8 cellular contexts compared by ENCODE assay signal in genomic region chr12:57610553-57611115, GRCh38. TPM values are rescaled to one million over a fixed set of nuclear protein-coding genes. Genes with fewer than 3 reads are reported as not detected.
DNase-seq lines count a peak whose midpoint lies in the region; ATAC-seq and TF ChIP-seq lines count a peak whose summit lies in the region.

No MANE protein-coding gene starts in this region.

- POLR2A ChIA-PET in CD4-positive, alpha-beta memory T cell (lab: Charles Lee; ENCODE audit: partially characterized antibody): no interaction called here
- POLR2A ChIA-PET in RWPE1 (lab: Yijun Ruan, JAX; ENCODE audit: low non-redundant PET): interaction anchor here (0.7 kb wide), 1 partner anchor 9 kb away, joined by 5 read pairs; no protein-coding TSS in a partner anchor

- no peak overlapping the region for H3K27ac ChIP-seq in CD4-positive, alpha-beta memory T cell (ENCODE audit: low read depth, low read length)
- peak overlapping the region; percentile 59 for H3K27ac ChIP-seq in RWPE1

- peaks cover 14% of the 10 kb centered on the region for H3K4me1 ChIP-seq in CD4-positive, alpha-beta memory T cell (ENCODE audit: insufficient read depth, low read length)

- H3K27ac Mint-ChIP-seq in CD4-positive, alpha-beta memory T cell: peak overlapping the region in 4 of 7 donors; percentile 15 to 77 (median 46)
- H3K27ac Mint-ChIP-seq in osteocyte (ENCODE audit: unreplicated experiment): peak overlapping the region; percentile 44

- ATAC-seq in HG03159 (IDR thresholded peaks at IDR 0.05; ENCODE audit: unreplicated experiment) (no peak), HG03342 (IDR thresholded peaks at IDR 0.05; ENCODE audit: unreplicated experiment) (no peak), GM18517 (IDR thresholded peaks at IDR 0.05; ENCODE audit: unreplicated experiment) (no peak), HG02571 (IDR thresholded peaks at IDR 0.05; ENCODE audit: unreplicated experiment) (no peak)

- H3K9me3 ChIP-seq in CD4-positive, alpha-beta memory T cell (ENCODE audit: control insufficient read depth in 1 of 2, low read length in 2 of 2): no peaks in the 10 kb centered on the region

- CTCF ChIA-PET in CD4-positive, alpha-beta memory T cell (lab: Charles Lee; ENCODE audit: partially characterized antibody): interaction anchor here (1.0 to 1.4 kb wide), 4 partner anchors 9 to 28 kb away, joined by 3 to 6 read pairs (median 4); partner anchors contain the start of gene B4GALNT1
- CTCF ChIA-PET in RWPE1 (lab: Yijun Ruan, JAX): interaction anchor here (2.6 kb wide), 1 partner anchor 27 kb away, joined by 6 read pairs; no protein-coding TSS in a partner anchor

- intact Hi-C loops in CD4-positive, alpha-beta memory T cell (cut with micrococcal nuclease): loop anchor here (2.0 to 5.0 kb wide), 2 partner anchors 20 to 88 kb away; partner anchors contain the start of genes DDIT3, MBD6 and PIP4K2C

- H3K4me3 ChIP-seq in CD4-positive, alpha-beta memory T cell (ENCODE audit: low read length in 2 of 2): peak overlapping the region; percentile 23 to 57
- H3K4me3 ChIP-seq in fibroblast of villous mesenchyme (ENCODE audit: low read depth, low read length): peak overlapping the region; percentile 74

- DNase-seq in CD4-positive, alpha-beta memory T cell: no peak
- no peak for DNase-seq in RWPE1 (ENCODE audit: low spot score)
- no peak for DNase-seq in fibroblast of villous mesenchyme (ENCODE audit: low read depth)
- DNase-seq in osteocyte (ENCODE audit: extremely low spot score, unreplicated experiment): no peak

- no peaks in the 10 kb centered on the region for H3K36me3 ChIP-seq in CD4-positive, alpha-beta memory T cell (ENCODE audit: insufficient read depth, low read length)

- H3K27me3 Mint-ChIP-seq in CD4-positive, alpha-beta memory T cell: peaks cover 3 to 17% of the 10 kb centered on the region in 2 donors
- peaks cover 2% of the 10 kb centered on the region for H3K27me3 Mint-ChIP-seq in osteocyte (ENCODE audit: unreplicated experiment)

- H3K36me3 Mint-ChIP-seq in CD4-positive, alpha-beta memory T cell: peaks cover 0 to 9% of the 10 kb centered on the region in 2 donors
- peaks cover 8% of the 10 kb centered on the region for H3K36me3 Mint-ChIP-seq in osteocyte (ENCODE audit: unreplicated experiment)

- H3K27me3 ChIP-seq in CD4-positive, alpha-beta memory T cell (ENCODE audit: insufficient read depth, low read length): peaks cover 10% of the 10 kb centered on the region

- peaks cover 5 to 22% (median 13%) of the 10 kb centered on the region in 4 donors for H3K4me1 Mint-ChIP-seq in CD4-positive, alpha-beta memory T cell
- H3K4me1 Mint-ChIP-seq in osteocyte (ENCODE audit: unreplicated experiment): peaks cover 26% of the 10 kb centered on the region

- TF ChIP-seq CTCF in RWPE1 (conservative IDR thresholded peaks at IDR 0.05; ENCODE audit: low read depth) (no peak), fibroblast of villous mesenchyme (IDR thresholded peaks at IDR 0.05; ENCODE audit: insufficient read depth, low read depth, low read length) (no peak), osteocyte (IDR thresholded peaks at IDR 0.05) (no peak)

- no peaks in the 10 kb centered on the region for H3K9me3 Mint-ChIP-seq in CD4-positive, alpha-beta memory T cell
- H3K9me3 Mint-ChIP-seq in osteocyte (ENCODE audit: unreplicated experiment): no peaks in the 10 kb centered on the region

- H3K4me3 Mint-ChIP-seq in CD4-positive, alpha-beta memory T cell: peak overlapping the region; percentile 63 to 89 (median 76)
- H3K4me3 Mint-ChIP-seq in osteocyte (ENCODE audit: unreplicated experiment): peak overlapping the region; percentile 69

RNA-seq across cellular contexts. Expression of gene ARHGEF25, which starts 0.6 kb away (rescaled TPM):
- total RNA-seq in CD4-positive, alpha-beta memory T cell: under 1 TPM; 0.47 to 0.67 TPM
- polyA plus RNA-seq in CD4-positive, alpha-beta memory T cell: not detected
- total RNA-seq in fibroblast of villous mesenchyme (28.0 and 48.4 TPM in 2 replicates), osteocyte (25.8 and 27.6 TPM in 2 replicates)

RNA-seq across cellular contexts. Expression of gene DTX3, which starts 6.0 kb away (rescaled TPM):
- 10 to 100 TPM; 33.8 to 37.1 TPM for total RNA-seq in CD4-positive, alpha-beta memory T cell
- 1 to 10 TPM; 4.2 to 6.2 TPM for polyA plus RNA-seq in CD4-positive, alpha-beta memory T cell
- total RNA-seq in fibroblast of villous mesenchyme (19.0 and 22.9 TPM in 2 replicates), osteocyte (26.5 and 29.9 TPM in 2 replicates)

RNA-seq across cellular contexts. Expression of gene PIP4K2C, which starts 19.6 kb away (rescaled TPM):
- total RNA-seq in CD4-positive, alpha-beta memory T cell: 10 to 100 TPM; 32.4 to 36.0 TPM
- polyA plus RNA-seq in CD4-positive, alpha-beta memory T cell: 10 to 100 TPM; 30.4 to 45.0 TPM
- 21.3 and 33.2 TPM in 2 replicates for total RNA-seq in fibroblast of villous mesenchyme
- total RNA-seq in osteocyte: 30.4 and 34.9 TPM in 2 replicates

RNA-seq across cellular contexts. Expression of gene B4GALNT1, which starts 22.4 kb away (rescaled TPM):
- not detected for total RNA-seq in CD4-positive, alpha-beta memory T cell
- not detected for polyA plus RNA-seq in CD4-positive, alpha-beta memory T cell
- total RNA-seq in fibroblast of villous mesenchyme (3.0 and 5.2 TPM in 2 replicates), osteocyte (5.6 and 6.9 TPM in 2 replicates)

Comparison
In these comparisons a context has a peak if more than half of its experiments do, and no peak if none do; other contexts are left out.
1. RNA of gene ARHGEF25, which starts 0.6 kb away (total RNA-seq): 28.0 to 48.4 TPM in fibroblast of villous mesenchyme and 25.8 to 27.6 TPM in osteocyte; 0.47 to 0.67 TPM in CD4-positive, alpha-beta memory T cell; every median in the first group is over 10 times any median in the second.